ENCODE assay signal across 1 cellular context in genomic region chr7:29968683-29969457, GRCh38.
TF ChIP-seq lines count a peak whose summit lies in the region.

No MANE protein-coding gene starts in this region.

TF ChIP-seq in HCT116, 20 proteins besides CTCF, POLR2A, EP300 and RAD21 (continued from another document):
- TF ChIP-seq CBX3 (IDR thresholded peaks at IDR 0.05; ENCODE audit: low read depth): no peak
- no peak for TF ChIP-seq EZH2phosphoT487 (IDR thresholded peaks at IDR 0.05; ENCODE audit: borderline replicate concordance)
- TF ChIP-seq FOSL1 (IDR thresholded peaks at IDR 0.05; ENCODE audit: low read depth): no peak
- TF ChIP-seq CEBPB (IDR thresholded peaks at IDR 0.05; ENCODE audit: low read depth): no peak
- no peak for TF ChIP-seq SP1 (IDR thresholded peaks at IDR 0.05; ENCODE audit: low read depth)
- no peak for TF ChIP-seq TCF7L2 (IDR thresholded peaks at IDR 0.05; ENCODE audit: borderline replicate concordance, extremely low read depth, insufficient read depth, insufficient read length)
- TF ChIP-seq POLR2AphosphoS5 (IDR thresholded peaks at IDR 0.05; ENCODE audit: low read depth, low read length): no peak
- TF ChIP-seq MAX (IDR thresholded peaks at IDR 0.05): no peak
- no peak for TF ChIP-seq SIN3A (IDR thresholded peaks at IDR 0.05; ENCODE audit: low read depth)
- TF ChIP-seq ZNF274 (IDR thresholded peaks at IDR 0.05; ENCODE audit: low read depth, low read length): no peak
- TF ChIP-seq JUND (IDR thresholded peaks at IDR 0.05): no peak; the same call in 1 of the 2 replicates
